In genomic region chr15:66646799-66647198, GRCh38 we compare ENCODE assay signal across 25 cellular contexts. TPM values are rescaled to one million over a fixed set of nuclear protein-coding genes. Genes with fewer than 3 reads are reported as not detected.
DNase-seq lines count a peak whose midpoint lies in the region; ATAC-seq, FAIRE-seq and TF ChIP-seq lines count a peak whose summit lies in the region.
"Had no signal": no experiment of that assay in that cellular context is flagged by ENCODE, and none has a peak within 500 bp of the region (broad histone marks: within the 10 kb centered on the region; RNA-seq: fewer than 3 reads in every experiment).

No MANE protein-coding gene starts in this region.

- no peak overlapping the region for H3K4me3 Mint-ChIP-seq in MCF 10A (ENCODE audit: unreplicated experiment)
- H3K4me3 Mint-ChIP-seq in activated CD4-positive, alpha-beta memory T cell treated with anti-CD3 and anti-CD28 coated beads, Interleukin-2, amount 10 ng/mL, durations not matched to agents 7 days and 5 days, result no peak overlapping the region
- H3K4me3 Mint-ChIP-seq: brain; CD8-positive, alpha-beta memory T cell; endodermal cell; WTC11 had no signal

- no peak for TF ChIP-seq CTCF in breast epithelium (IDR thresholded peaks at IDR 0.05)
- no peak for TF ChIP-seq CTCF in MCF 10A (IDR thresholded peaks at IDR 0.05; ENCODE audit: unreplicated experiment)
- TF ChIP-seq CTCF in mammary epithelial cell (conservative IDR thresholded peaks at IDR 0.05 in 1 of 2, IDR thresholded peaks at IDR 0.05 in 1 of 2; ENCODE audit: extremely low read depth in 1 of 2, insufficient read depth in 1 of 2, low read depth in 1 of 2, low read length in 2 of 2), result no peak
- no peak for TF ChIP-seq CTCF in HepG2 (CRISPR knock-in tag; IDR thresholded peaks at IDR 0.05)
- no peak for TF ChIP-seq CTCF in stomach (IDR thresholded peaks at IDR 0.05)

- H3K27ac ChIP-seq in breast epithelium, result peak overlapping the region; percentile 25 to 55
- H3K27ac ChIP-seq in mammary epithelial cell (ENCODE audit: insufficient read depth, low read depth, low read length), result no peak overlapping the region
- no peak overlapping the region for H3K27ac ChIP-seq in HepG2 (ENCODE audit: extremely low read length, insufficient read depth, low read length)
- peak overlapping the region in 3 of 5 donors; percentile 38 to 55 (median 43) for H3K27ac ChIP-seq in stomach
- H3K27ac ChIP-seq: 22Rv1, colonic mucosa, Peyer's patch, tibial nerve had no signal

- BruUV-seq in MCF 10A (replicated peaks; lab: Mats Ljungman, UMichigan) (no TSS peak), mammary epithelial cell (replicated peaks; lab: Mats Ljungman, UMichigan) (no TSS peak), HepG2 (replicated peaks; lab: Mats Ljungman, UMichigan) (no TSS peak)

- intact Hi-C loops in breast epithelium (cut with DNase I; ENCODE audit: low total_unique reads), result no loop called here
- intact Hi-C loops in MCF 10A (cut with micrococcal nuclease), result no loop called here
- intact Hi-C loops in mammary epithelial cell (cut with micrococcal nuclease), result no loop called here
- intact Hi-C loops in HepG2 (cut with micrococcal nuclease; ENCODE audit: unreplicated experiment), result no loop called here
- intact Hi-C loops in stomach (cut with DNase I; ENCODE audit: low total_unique reads), result no loop called here

- H3K36me3 ChIP-seq in breast epithelium (no peaks in the 10 kb centered on the region), mammary epithelial cell (ENCODE audit: insufficient read depth, low read length) (no peaks in the 10 kb centered on the region), HepG2 (replicated peaks in 1 of 2; ENCODE audit: control insufficient read depth in 1 of 2, insufficient read depth in 2 of 2, low read length in 2 of 2) (no peaks in the 10 kb centered on the region), stomach (no peaks in the 10 kb centered on the region)
- H3K36me3 ChIP-seq: colonic mucosa, Peyer's patch, tibial nerve had no signal

- DNase-seq in breast epithelium (ENCODE audit: low spot score in 2 of 2) (no peak), MCF 10A (ENCODE audit: unreplicated experiment) (no peak), mammary epithelial cell (peak; percentile 26), HepG2 (ENCODE audit: low spot score) (no peak), stomach (no peak)
- no peak for DNase-seq in activated CD4-positive, alpha-beta memory T cell treated with anti-CD3 and anti-CD28 coated beads, Interleukin-2, amount 10 ng/mL, durations not matched to agents 7 days and 5 days
- DNase-seq: activated CD4-positive, alpha-beta T cell treated with anti-CD3 and anti-CD28 coated beads, Interleukin-2, amount 50 U/mL, for 4 hours; activated CD8-positive, alpha-beta memory T cell treated with anti-CD3 and anti-CD28 coated beads, Interleukin-2, amount 50 U/mL, for 48 hours; activated effector memory CD4-positive, alpha-beta T cell treated with anti-CD3 and anti-CD28 coated beads, Interleukin-2, amount 50 U/mL, for 16 hours; CD8-positive, alpha-beta memory T cell; colonic mucosa; NCI-H1417; NCI-H2107; NK-92 treated with Interleukin-12 subunit alpha and Interleukin-12 subunit beta, amount 100 ng/mL, for 24 hours; Peyer's patch; stimulated activated CD4-positive, alpha-beta T cell treated with anti-CD3 and anti-CD28 coated beads, Interleukin-4, amount 100 ng/mL, for 1 hour; stimulated activated naive CD4-positive, alpha-beta T cell treated with Interleukin-2 at 50 U/mL for 16 hours had no signal

- H3K4me1 ChIP-seq in breast epithelium (no peaks in the 10 kb centered on the region), mammary epithelial cell (ENCODE audit: insufficient read depth, low read length) (peaks cover 9% of the 10 kb centered on the region), HepG2 (ENCODE audit: insufficient read depth, low read length) (peaks cover 73% of the 10 kb centered on the region), stomach (peaks cover 0 to 38% (median 17%) of the 10 kb centered on the region in 4 donors)
- H3K4me1 ChIP-seq: colonic mucosa had no signal

- H4K20me1 ChIP-seq in mammary epithelial cell (ENCODE audit: insufficient read depth, low read length) (no peaks in the 10 kb centered on the region), HepG2 (ENCODE audit: insufficient read depth, low read length) (no peaks in the 10 kb centered on the region)

- no peaks in the 10 kb centered on the region for H3K4me1 Mint-ChIP-seq in MCF 10A (ENCODE audit: insufficient read depth, unreplicated experiment)
- H3K4me1 Mint-ChIP-seq in activated CD4-positive, alpha-beta memory T cell treated with anti-CD3 and anti-CD28 coated beads, Interleukin-2, amount 10 ng/mL, durations not matched to agents 7 days and 5 days, result no peaks in the 10 kb centered on the region
- H3K4me1 Mint-ChIP-seq: CD8-positive, alpha-beta memory T cell had no signal

- CTCF ChIA-PET in MCF 10A (lab: Yijun Ruan, JAX) (interaction anchor here (1.0 kb wide), 1 partner anchor 28 kb away, joined by 3 read pairs; no protein-coding TSS in a partner anchor), mammary epithelial cell (lab: Charles Lee; ENCODE audit: low non-redundant PET) (no interaction called here), HepG2 (lab: Yijun Ruan, JAX; ENCODE audit: low intra/inter-chr PET ratio, low total read pairs) (no interaction called here)
- CTCF ChIA-PET in activated CD4-positive, alpha-beta memory T cell treated with anti-CD3 and anti-CD28 coated beads, Interleukin-2, amount 10 ng/mL, durations not matched to agents 7 days and 5 days (lab: Charles Lee), result interaction anchor here (1.4 kb wide), 1 partner anchor 205 kb away, joined by 9 read pairs; no protein-coding TSS in a partner anchor

- H3K4me3 ChIP-seq in breast epithelium, result no peak overlapping the region
- H3K4me3 ChIP-seq in mammary epithelial cell (replicated peaks in 1 of 3; ENCODE audit: insufficient read depth in 1 of 3, low read depth in 2 of 3, low read length in 3 of 3), result no peak overlapping the region
- H3K4me3 ChIP-seq in HepG2 (replicated peaks in 1 of 3; ENCODE audit: insufficient read depth in 1 of 3, low read depth in 2 of 3, low read length in 3 of 3), result no peak overlapping the region
- no peak overlapping the region for H3K4me3 ChIP-seq in stomach
- H3K4me3 ChIP-seq: colonic mucosa, GM12878, Peyer's patch, tibial nerve had no signal

- no peak for TF ChIP-seq EP300 in HepG2 (IDR thresholded peaks at IDR 0.05; ENCODE audit: low read depth in 2 of 2, low read length in 2 of 2)
- TF ChIP-seq EP300 in HepG2 (CRISPR knock-in tag; IDR thresholded peaks at IDR 0.05; ENCODE audit: borderline replicate concordance), result no peak
- TF ChIP-seq EP300 in stomach (IDR thresholded peaks at IDR 0.05), result no peak

- peak overlapping the region; percentile 89 for H2AFZ ChIP-seq in mammary epithelial cell (ENCODE audit: low read depth, low read length)
- H2AFZ ChIP-seq in HepG2 (ENCODE audit: low read length), result no peak overlapping the region

- no peak for FAIRE-seq in HepG2 (lab: Jason Lieb, UNC)
- FAIRE-seq: GM12878 had no signal

- POLR2A ChIA-PET in MCF 10A (lab: Yijun Ruan, JAX), result no interaction called here
- POLR2A ChIA-PET in HepG2 (lab: Yijun Ruan, JAX), result no interaction called here
- POLR2A ChIA-PET in activated CD4-positive, alpha-beta memory T cell treated with anti-CD3 and anti-CD28 coated beads, Interleukin-2, amount 10 ng/mL, durations not matched to agents 7 days and 5 days (lab: Charles Lee), result interaction anchor here (1.6 kb wide), 1 partner anchor 9 kb away, joined by 5 read pairs; no protein-coding TSS in a partner anchor

- no peaks in the 10 kb centered on the region for H3K27me3 Mint-ChIP-seq in MCF 10A (ENCODE audit: insufficient read depth, unreplicated experiment)
- H3K27me3 Mint-ChIP-seq in activated CD4-positive, alpha-beta memory T cell treated with anti-CD3 and anti-CD28 coated beads, Interleukin-2, amount 10 ng/mL, durations not matched to agents 7 days and 5 days, result no peaks in the 10 kb centered on the region
- H3K27me3 Mint-ChIP-seq: CD8-positive, alpha-beta memory T cell had no signal

- H3K9me3 Mint-ChIP-seq in MCF 10A (ENCODE audit: unreplicated experiment), result no peaks in the 10 kb centered on the region
- no peaks in the 10 kb centered on the region for H3K9me3 Mint-ChIP-seq in activated CD4-positive, alpha-beta memory T cell treated with anti-CD3 and anti-CD28 coated beads, Interleukin-2, amount 10 ng/mL, durations not matched to agents 7 days and 5 days
- H3K9me3 Mint-ChIP-seq: brain; CD8-positive, alpha-beta memory T cell; endodermal cell; WTC11 had no signal

- no peaks in the 10 kb centered on the region for H3K27me3 ChIP-seq in breast epithelium
- H3K27me3 ChIP-seq in mammary epithelial cell (ENCODE audit: insufficient read depth, low read length), result no peaks in the 10 kb centered on the region
- peaks cover 0 to 7% of the 10 kb centered on the region in 2 experiments; a peak in 1 of 5 replicates for H3K27me3 ChIP-seq in HepG2 (ENCODE audit: control insufficient read depth in 1 of 2, insufficient read depth in 2 of 2, low read length in 2 of 2)
- H3K27me3 ChIP-seq in stomach, result no peaks in the 10 kb centered on the region
- H3K27me3 ChIP-seq: colonic mucosa, Peyer's patch, tibial nerve had no signal

- H3K9ac ChIP-seq in mammary epithelial cell (ENCODE audit: insufficient read depth, low read length) (no peak overlapping the region), HepG2 (ENCODE audit: insufficient read depth, low read depth, low read length) (no peak overlapping the region)

- in situ Hi-C loops in mammary epithelial cell (cut with MboI; ENCODE audit: low sequenced_read_pairs in 2 of 2) (no loop called here), HepG2 (cut with HindIII; ENCODE audit: extremely low pct_ligation_motif_present, low pct_unique_long_range_greater_than_20kb) (no loop called here)

- H3K79me2 ChIP-seq in mammary epithelial cell (ENCODE audit: insufficient read depth, low read length) (no peaks in the 10 kb centered on the region), HepG2 (ENCODE audit: insufficient read depth, low read length) (no peaks in the 10 kb centered on the region)

- H3K27ac Mint-ChIP-seq in MCF 10A (ENCODE audit: low read depth, unreplicated experiment), result no peak overlapping the region
- no peak overlapping the region for H3K27ac Mint-ChIP-seq in activated CD4-positive, alpha-beta memory T cell treated with anti-CD3 and anti-CD28 coated beads, Interleukin-2, amount 10 ng/mL, durations not matched to agents 7 days and 5 days
- H3K27ac Mint-ChIP-seq: CD8-positive, alpha-beta memory T cell; endodermal cell; WTC11 had no signal

- ATAC-seq in HepG2 (no peak), HG03520 (IDR thresholded peaks at IDR 0.05; ENCODE audit: unreplicated experiment) (no peak), HG03025 (IDR thresholded peaks at IDR 0.05; ENCODE audit: low FRiP score, unreplicated experiment) (no peak)
- ATAC-seq: GM12878, WTC11 had no signal

- TF ChIP-seq RAD21 in HepG2 (CRISPR knock-in tag; IDR thresholded peaks at IDR 0.05), result no peak

- TF ChIP-seq POLR2A in breast epithelium (IDR thresholded peaks at IDR 0.05), result no peak
- TF ChIP-seq POLR2A in HepG2 (IDR thresholded peaks at IDR 0.05; ENCODE audit: insufficient read depth in 1 of 2, low read depth in 2 of 2, low read length in 2 of 2), result no peak
- no peak for TF ChIP-seq POLR2A in stomach (IDR thresholded peaks at IDR 0.05)

- dilution Hi-C loops in mammary epithelial cell (cut with HindIII; ENCODE audit: low sequenced_read_pairs), result no loop called here

- no peaks in the 10 kb centered on the region for H3K9me3 ChIP-seq in breast epithelium
- no peaks in the 10 kb centered on the region for H3K9me3 ChIP-seq in mammary epithelial cell (replicated peaks; ENCODE audit: insufficient read depth, low read length)
- no peaks in the 10 kb centered on the region for H3K9me3 ChIP-seq in HepG2 (ENCODE audit: low read length)
- H3K9me3 ChIP-seq in stomach, result no peaks in the 10 kb centered on the region
- H3K9me3 ChIP-seq: colonic mucosa, Peyer's patch, tibial nerve had no signal

- H3K36me3 Mint-ChIP-seq in MCF 10A (ENCODE audit: insufficient read depth, unreplicated experiment), result no peaks in the 10 kb centered on the region
- H3K36me3 Mint-ChIP-seq in activated CD4-positive, alpha-beta memory T cell treated with anti-CD3 and anti-CD28 coated beads, Interleukin-2, amount 10 ng/mL, durations not matched to agents 7 days and 5 days (ENCODE audit: low read depth), result no peaks in the 10 kb centered on the region
- H3K36me3 Mint-ChIP-seq: brain; CD8-positive, alpha-beta memory T cell; WTC11 had no signal

- H3K4me2 ChIP-seq in mammary epithelial cell (ENCODE audit: insufficient read depth, low read depth, low read length) (no peak overlapping the region), HepG2 (ENCODE audit: low read depth, low read length) (no peak overlapping the region)

RNA-seq across cellular contexts. Expression of gene SMAD6, which starts 55.2 kb away (rescaled TPM):
- total RNA-seq in breast epithelium (10 to 100 TPM in 2 of 3 donors, 1 to 10 TPM in 1; 7.6 to 22.6 (median 13.4) TPM), MCF 10A (2022) (not detected in 2 replicates), mammary epithelial cell (under 1 TPM; 0.09 to 0.83 TPM), HepG2 (2016; rRNA removed; fragmentation: Illumina TruSeq; extraction: Trizol) (2.6 and 4.4 TPM in 2 replicates), stomach (100 to 1,000 TPM in 2 of 5 donors, 10 to 100 TPM in 3; 20.4 to 112 (median 76.4) TPM)
- polyA plus RNA-seq in mammary epithelial cell (0.11 TPM), HepG2 (2011; rRNA removed) (3.1 and 3.3 TPM in 2 replicates), stomach (1 to 10 TPM; 4.0 to 5.7 (median 4.6) TPM)
- polyA minus RNA-seq in mammary epithelial cell, result 2.7 TPM
- 0.79 and 0.91 TPM in 2 replicates for total RNA-seq in HepG2 (2016; cell fraction: cytosol; rRNA removed; fragmentation: Illumina TruSeq; extraction: Trizol; ENCODE audit: low read depth)
- total RNA-seq in HepG2 (2016; cell fraction: insoluble cytoplasmic fraction; rRNA removed; fragmentation: Illumina TruSeq; extraction: Trizol), result 2.3 and 4.5 TPM in 2 replicates
- total RNA-seq in HepG2 (2016; cell fraction: membrane; rRNA removed; fragmentation: Illumina TruSeq; extraction: Trizol), result 2.0 and 2.2 TPM in 2 replicates
- 7.0 and 9.1 TPM in 2 replicates for total RNA-seq in HepG2 (2016; cell fraction: nucleus; rRNA removed; fragmentation: Illumina TruSeq; extraction: Trizol)
- polyA plus RNA-seq in HepG2 (2011; cell fraction: cytosol; rRNA removed), result 1.3 and 2.9 TPM in 2 replicates
- polyA plus RNA-seq in HepG2 (2011; cell fraction: nucleus; rRNA removed), result 6.7 and 14.1 TPM in 2 replicates
- 3.3 and 3.9 TPM in 2 replicates for polyA plus RNA-seq in HepG2 (2012)
- 1.1 and 2.0 TPM in 2 replicates for polyA plus RNA-seq in HepG2 (2016; cell fraction: cytosol; fragmentation: Illumina TruSeq; extraction: Trizol; ENCODE audit: low read depth)
- 2.3 and 2.9 TPM in 2 replicates for polyA plus RNA-seq in HepG2 (2016; cell fraction: insoluble cytoplasmic fraction; fragmentation: Illumina TruSeq; extraction: Trizol; ENCODE audit: low read depth)
- 1.5 and 2.1 TPM in 2 replicates for polyA plus RNA-seq in HepG2 (2016; cell fraction: membrane; fragmentation: Illumina TruSeq; extraction: Trizol; ENCODE audit: low read depth)
- 7.1 and 8.1 TPM in 2 replicates for polyA plus RNA-seq in HepG2 (2016; cell fraction: nucleus; fragmentation: Illumina TruSeq; extraction: Trizol; ENCODE audit: insufficient read depth, low read depth)
- polyA minus RNA-seq in HepG2 (2011; rRNA and poly(A)+ RNA removed; ENCODE audit: low replicate concordance), result 19.3 and 109 TPM in 2 replicates
- polyA minus RNA-seq in HepG2 (2011; cell fraction: cytosol; rRNA and poly(A)+ RNA removed), result 5.3 and 5.6 TPM in 2 replicates
- polyA minus RNA-seq in HepG2 (2011; cell fraction: nucleus; rRNA and poly(A)+ RNA removed), result 11.7 and 25.1 TPM in 2 replicates
- total RNA-seq in activated CD4-positive, alpha-beta memory T cell treated with anti-CD3 and anti-CD28 coated beads, Interleukin-2, amount 10 ng/mL, durations not matched to agents 7 days and 5 days, result under 1 TPM; 0.53 to 0.58 TPM
- polyA plus RNA-seq: CD8-positive, alpha-beta memory T cell had no signal

Comparison
In these comparisons a context has a peak if more than half of its experiments do, and no peak if none do; other contexts are left out.
1. H3K27ac ChIP-seq: peak in breast epithelium (2 of 2) and stomach (3 of 5); none in mammary epithelial cell (single experiment) and HepG2 (single experiment).
2. CTCF ChIA-PET loops: an anchor here in MCF 10A (1.0 kb wide) and activated CD4-positive, alpha-beta memory T cell treated with anti-CD3 and anti-CD28 coated beads, Interleukin-2, amount 10 ng/mL, durations not matched to agents 7 days and 5 days (1.4 kb wide); none called in mammary epithelial cell and HepG2.